Comparison of ENCODE assay signal across 17 cellular contexts in the genomic region with DNA sequence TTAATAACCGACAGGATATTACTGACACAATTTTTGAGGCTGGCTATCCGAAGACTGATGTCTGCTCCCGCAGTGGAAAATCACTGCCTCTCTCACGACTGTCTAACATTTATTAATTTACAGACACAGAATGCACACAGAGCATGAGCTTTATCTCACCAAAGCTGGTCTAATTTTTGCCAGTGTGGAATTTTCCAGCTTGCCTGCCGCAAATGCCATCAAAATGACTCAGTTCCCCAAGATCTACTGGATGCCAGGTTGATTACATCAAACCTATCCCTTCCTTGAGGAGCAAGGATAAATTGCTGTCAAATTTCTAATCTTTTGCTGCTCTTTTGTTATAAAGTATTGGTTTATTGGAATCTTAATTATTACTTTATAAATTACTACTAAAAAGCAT.
A peak's percentile ranks its signal among the peaks of the same experiment; 100 is the strongest.
DNase-seq lines count a peak whose midpoint lies in the region; FAIRE-seq and TF ChIP-seq lines count a peak whose summit lies in the region.
"Had no signal": no experiment of that assay in that cellular context is flagged by ENCODE, and none has a peak within 500 bp of the region (broad histone marks: within the 10 kb centered on the region; RNA-seq: fewer than 3 reads in every experiment).

No MANE protein-coding gene starts in this region.

- CTCF ChIA-PET in A673 (lab: Charles Lee) = no interaction called here

- no peaks in the 10 kb centered on the region for H3K79me2 ChIP-seq in keratinocyte (ENCODE audit: control insufficient read depth, insufficient read depth, low read length)

- no peaks in the 10 kb centered on the region for H4K20me1 ChIP-seq in keratinocyte (ENCODE audit: control insufficient read depth, extremely low read depth, insufficient read depth, low read length)

- H3K4me1 ChIP-seq in A673 (ENCODE audit: insufficient read depth, low read length, poor library complexity, severe bottlenecking) (no peaks in the 10 kb centered on the region), keratinocyte (ENCODE audit: control insufficient read depth, extremely low read depth, insufficient read depth, low read length) (peaks cover 4% of the 10 kb centered on the region)
- H3K4me1 ChIP-seq: adrenal gland, vagina had no signal

- intact Hi-C loops in A673 (cut with micrococcal nuclease; ENCODE audit: unreplicated experiment) = no loop called here

- no peaks in the 10 kb centered on the region for H3K9me1 ChIP-seq in keratinocyte (ENCODE audit: control insufficient read depth, extremely low read depth, insufficient read depth, low read length)

- DNase-seq in A673 (ENCODE audit: low spot score) = peak; percentile 10
- peak; percentile 6 for DNase-seq in HS-5 (ENCODE audit: low read depth)
- DNase-seq in astrocyte of the hippocampus (ENCODE audit: low read depth, low spot score) = peak; percentile 82
- DNase-seq in keratinocyte (ENCODE audit: low read depth, low spot score) = no peak
- no peak for DNase-seq in iPS-NIHi7 (ENCODE audit: extremely low spot score)
- no peak for DNase-seq in OCI-M2 (lab: John Stamatoyannopoulos, UW; ENCODE audit: unreplicated experiment)
- no peak for DNase-seq in C1 segment of cervical spinal cord (lab: John Stamatoyannopoulos, UW)
- no peak for DNase-seq in activated naive CD4-positive, alpha-beta T cell treated with anti-CD3 and anti-CD28 coated beads, Interleukin-2, amount 50 U/mL, for 16 hours
- DNase-seq: activated CD4-positive, alpha-beta T cell treated with anti-CD3 and anti-CD28 coated beads, Interleukin-2, amount 50 U/mL, for 48 hours; adrenal gland; dorsolateral prefrontal cortex; MM.1S; NCI-H2029; SHP77 had no signal

- TF ChIP-seq CTCF in A673 (conservative IDR thresholded peaks at IDR 0.05; ENCODE audit: low read depth, low read length) = no peak
- TF ChIP-seq CTCF in keratinocyte (optimal IDR thresholded peaks at IDR 0.05 in 1 of 3, IDR thresholded peaks at IDR 0.05 in 1 of 3, conservative IDR thresholded peaks at IDR 0.05 in 1 of 3; ENCODE audit: extremely low read depth in 1 of 3, insufficient read depth in 2 of 3, low read length in 3 of 3) = no peak

- H3K4me3 ChIP-seq in A673 (ENCODE audit: low read depth, low read length, poor library complexity, severe bottlenecking) (no peak overlapping the region), keratinocyte (ENCODE audit: control insufficient read depth in 2 of 3, extremely low read depth in 1 of 3, insufficient read depth in 2 of 3, low read depth in 1 of 3, low read length in 3 of 3) (no peak overlapping the region)
- H3K4me3 ChIP-seq: adrenal gland, dorsolateral prefrontal cortex, vagina had no signal

- H3K4me2 ChIP-seq in keratinocyte (ENCODE audit: control insufficient read depth, extremely low read depth, insufficient read depth, low read depth, low read length) = peak overlapping the region; percentile 9

- H3K27me3 ChIP-seq in A673 (replicated peaks; ENCODE audit: insufficient read depth, low read depth, low read length, poor library complexity) (no peaks in the 10 kb centered on the region), keratinocyte (ENCODE audit: control insufficient read depth, extremely low read depth, insufficient read depth, low read length) (no peaks in the 10 kb centered on the region)
- H3K27me3 ChIP-seq: adrenal gland, neutrophil, vagina had no signal

- FAIRE-seq in keratinocyte (lab: Jason Lieb, UNC) = peak; percentile 26
- FAIRE-seq: D721Med had no signal

- H2AFZ ChIP-seq in keratinocyte (ENCODE audit: control insufficient read depth, low read length) = no peak overlapping the region

- H3K9ac ChIP-seq in keratinocyte (ENCODE audit: control insufficient read depth, extremely low read depth, insufficient read depth, low read length) = no peak overlapping the region

- POLR2A ChIA-PET in A673 (lab: Charles Lee; ENCODE audit: low non-redundant PET) = no interaction called here

- no peaks in the 10 kb centered on the region for H3K36me3 ChIP-seq in A673 (ENCODE audit: insufficient read depth, low read length, poor library complexity, severe bottlenecking)
- no peaks in the 10 kb centered on the region for H3K36me3 ChIP-seq in keratinocyte (ENCODE audit: control insufficient read depth in 2 of 2, extremely low read depth in 1 of 2, insufficient read depth in 2 of 2, low read length in 2 of 2)
- H3K36me3 ChIP-seq: adrenal gland, neutrophil, vagina had no signal

- no peak overlapping the region for H3K27ac ChIP-seq in A673 (ENCODE audit: low read depth, low read length, poor library complexity, severe bottlenecking)
- H3K27ac ChIP-seq in keratinocyte (ENCODE audit: control insufficient read depth, insufficient read depth, low read length) = no peak overlapping the region
- H3K27ac ChIP-seq: adrenal gland, dorsolateral prefrontal cortex, neutrophil, vagina had no signal

- dilution Hi-C loops in keratinocyte (cut with MboI; ENCODE audit: extremely low pct_ligation_motif_present, low sequenced_read_pairs) = no loop called here

- no peaks in the 10 kb centered on the region for H3K9me3 ChIP-seq in A673 (ENCODE audit: low read depth, low read length, poor library complexity, severe bottlenecking)
- H3K9me3 ChIP-seq in keratinocyte (ENCODE audit: control insufficient read depth, low read depth, low read length) = no peaks in the 10 kb centered on the region
- H3K9me3 ChIP-seq: adrenal gland, neutrophil, vagina had no signal

- BruUV-seq in A673 (replicated peaks; lab: Mats Ljungman, UMichigan) = no TSS peak

Comparison
In these comparisons a context has a peak if more than half of its experiments do, and no peak if none do; other contexts are left out.
1. DNase-seq: peak in A673 (single experiment), HS-5 (single experiment) and astrocyte of the hippocampus (single experiment); none in keratinocyte (single experiment), iPS-NIHi7 (single experiment), OCI-M2 (single experiment), C1 segment of cervical spinal cord (0 of 14) and activated naive CD4-positive, alpha-beta T cell treated with anti-CD3 and anti-CD28 coated beads, Interleukin-2, amount 50 U/mL, for 16 hours (single experiment).